ENCODE assay signal across 22 cellular contexts in the genomic region with DNA sequence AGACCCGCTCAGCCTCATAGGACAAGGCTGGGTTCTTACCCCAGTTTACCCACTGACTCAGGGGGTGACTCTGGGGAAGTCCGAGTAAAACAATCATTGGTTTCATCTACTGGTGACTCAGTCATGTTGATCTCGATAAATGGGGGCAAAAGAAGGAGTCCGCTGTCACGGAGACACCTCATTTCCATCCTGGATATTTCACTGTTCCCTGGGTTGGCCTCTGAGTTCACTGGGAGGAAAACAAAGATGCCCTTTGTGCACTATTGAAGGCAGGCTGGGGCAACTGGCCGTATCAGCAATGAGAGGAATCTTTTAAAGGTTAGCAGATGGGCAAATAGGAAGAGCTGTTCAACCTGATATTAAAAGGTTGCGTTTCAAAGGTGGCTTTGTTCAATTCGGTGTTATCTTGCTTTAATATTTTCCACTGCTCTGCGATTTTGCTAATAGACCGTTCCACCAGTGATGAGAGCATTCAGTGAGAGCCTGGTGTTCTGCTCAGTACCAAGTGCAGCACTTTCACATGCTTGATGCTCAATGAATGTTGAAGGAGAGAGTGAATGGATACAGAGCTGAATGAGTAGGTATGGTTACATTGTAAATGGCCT.
DNase-seq lines count a peak whose midpoint lies in the region; ATAC-seq, FAIRE-seq and TF ChIP-seq lines count a peak whose summit lies in the region.
"Had no signal": no experiment of that assay in that cellular context is flagged by ENCODE, and none has a peak within 500 bp of the region (broad histone marks: within the 10 kb centered on the region; RNA-seq: fewer than 3 reads in every experiment).

No MANE protein-coding gene starts in this region.

- BruUV-seq in HepG2 (replicated peaks; lab: Mats Ljungman, UMichigan): no TSS peak

- peak; percentile 99 for DNase-seq in HepG2 (ENCODE audit: low spot score)
- no peak for DNase-seq in right lobe of liver
- peak in 14 of 61 donors; percentile 2 to 39 (median 11) for DNase-seq in caudate nucleus (lab: John Stamatoyannopoulos, UW)
- DNase-seq in neural crest cell (ENCODE audit: low read depth, low spot score): peak; percentile 2
- DNase-seq in urothelium cell line (ENCODE audit: low spot score): peak; percentile 28
- DNase-seq in left ventricle myocardium superior: no peak
- DNase-seq in activated T-helper 2 cell treated with anti-CD3 and anti-CD28 coated beads, Interferon-gamma antibody, Interleukin-2, Interleukin-4, amounts not matched to agents 10 μg/mL and 5 μg/mL and 100 μg/mL, durations not matched to agents 14 hours and 24 hours and 36 hours (ENCODE audit: low spot score): no peak
- no peak for DNase-seq in RCC 7860 (ENCODE audit: low spot score)
- DNase-seq: BE2C; CD4-positive, alpha-beta memory T cell; DND-41; HCEC 1CT; KBM-7; NCI-H1436; NCI-H2029 treated with DMSO at 0.1 percent for 48 hours; NCI-H2171 treated with DMSO at 0.1 percent for 48 hours; NCI-H446 treated with DMSO at 0.1 percent for 48 hours; NCI-H774; PC-9 had no signal

- FAIRE-seq in HepG2 (lab: Jason Lieb, UNC) (peak; percentile 96), urothelium cell line (lab: Jason Lieb, UNC) (peak; percentile 9), RCC 7860 (lab: Jason Lieb, UNC) (no peak)
- FAIRE-seq: G401.6 had no signal

- TF ChIP-seq RAD21 in HepG2 (CRISPR knock-in tag; IDR thresholded peaks at IDR 0.05): no peak

- H3K4me3 Mint-ChIP-seq in neural crest cell: peak overlapping the region; percentile 48
- H3K4me3 Mint-ChIP-seq in activated T-helper 2 cell treated with anti-CD3 and anti-CD28 coated beads, Interferon-gamma antibody, Interleukin-2, Interleukin-4, amounts not matched to agents 10 μg/mL and 5 μg/mL and 100 μg/mL, durations not matched to agents 14 hours and 24 hours and 36 hours (ENCODE audit: low read depth): no peak overlapping the region
- H3K4me3 Mint-ChIP-seq: CD4-positive, alpha-beta memory T cell had no signal

- POLR2A ChIA-PET in HepG2 (lab: Yijun Ruan, JAX): interaction anchor here (1.0 to 2.2 kb wide), 13 partner anchors 9 to 152 kb away, joined by 3 to 14 read pairs (median 7); no protein-coding TSS in a partner anchor

- peaks cover 57% of the 10 kb centered on the region for H3K4me1 ChIP-seq in HepG2 (ENCODE audit: insufficient read depth, low read length)
- no peaks in the 10 kb centered on the region for H3K4me1 ChIP-seq in right lobe of liver
- H3K4me1 ChIP-seq: BE2C had no signal

- H3K4me1 Mint-ChIP-seq in neural crest cell: peaks cover 18% of the 10 kb centered on the region
- no peaks in the 10 kb centered on the region for H3K4me1 Mint-ChIP-seq in activated T-helper 2 cell treated with anti-CD3 and anti-CD28 coated beads, Interferon-gamma antibody, Interleukin-2, Interleukin-4, amounts not matched to agents 10 μg/mL and 5 μg/mL and 100 μg/mL, durations not matched to agents 14 hours and 24 hours and 36 hours (ENCODE audit: low read depth)
- H3K4me1 Mint-ChIP-seq: CD4-positive, alpha-beta memory T cell had no signal

- no peaks in the 10 kb centered on the region for H3K36me3 Mint-ChIP-seq in neural crest cell (ENCODE audit: low read depth)
- H3K36me3 Mint-ChIP-seq in activated T-helper 2 cell treated with anti-CD3 and anti-CD28 coated beads, Interferon-gamma antibody, Interleukin-2, Interleukin-4, amounts not matched to agents 10 μg/mL and 5 μg/mL and 100 μg/mL, durations not matched to agents 14 hours and 24 hours and 36 hours (ENCODE audit: low read depth): no peaks in the 10 kb centered on the region
- H3K36me3 Mint-ChIP-seq: CD4-positive, alpha-beta memory T cell had no signal

- CTCF ChIA-PET in HepG2 (lab: Yijun Ruan, JAX; ENCODE audit: low intra/inter-chr PET ratio, low total read pairs): no interaction called here

- no peak overlapping the region for H2AFZ ChIP-seq in HepG2 (ENCODE audit: low read length)
- H2AFZ ChIP-seq: PC-9 had no signal

- H3K27ac ChIP-seq in HepG2 (ENCODE audit: extremely low read length, insufficient read depth, low read length) (peak overlapping the region; percentile 96), right lobe of liver (no peak overlapping the region), caudate nucleus (ENCODE audit: low read depth, low read length) (peak overlapping the region; percentile 40)
- H3K27ac ChIP-seq: 22Rv1, PC-9 had no signal

- peak overlapping the region; percentile 95 for H3K9ac ChIP-seq in HepG2 (ENCODE audit: insufficient read depth, low read depth, low read length)

- peak; percentile 10; the same call in 1 of the 2 replicates for TF ChIP-seq CTCF in HepG2 (CRISPR knock-in tag; IDR thresholded peaks at IDR 0.05)
- TF ChIP-seq CTCF in right lobe of liver (IDR thresholded peaks at IDR 0.05): no peak
- no peak for TF ChIP-seq CTCF in neural crest cell (conservative IDR thresholded peaks at IDR 0.05)

- peak overlapping the region; percentile 89 for H3K4me2 ChIP-seq in HepG2 (ENCODE audit: low read depth, low read length)
- H3K4me2 ChIP-seq: PC-9 had no signal

- TF ChIP-seq POLR2A in HepG2 (IDR thresholded peaks at IDR 0.05; ENCODE audit: insufficient read depth in 1 of 2, low read depth in 2 of 2, low read length in 2 of 2): peak; percentile 67 to 95
- no peak for TF ChIP-seq POLR2A in right lobe of liver (IDR thresholded peaks at IDR 0.05)

- no peak overlapping the region for H3K27ac Mint-ChIP-seq in neural crest cell (ENCODE audit: unreplicated experiment)
- H3K27ac Mint-ChIP-seq in activated T-helper 2 cell treated with anti-CD3 and anti-CD28 coated beads, Interferon-gamma antibody, Interleukin-2, Interleukin-4, amounts not matched to agents 10 μg/mL and 5 μg/mL and 100 μg/mL, durations not matched to agents 14 hours and 24 hours and 36 hours: no peak overlapping the region
- H3K27ac Mint-ChIP-seq: CD4-positive, alpha-beta memory T cell had no signal

- in situ Hi-C loops in HepG2 (cut with HindIII; ENCODE audit: extremely low pct_ligation_motif_present, low pct_unique_long_range_greater_than_20kb): no loop called here

- H3K9me3 ChIP-seq in HepG2 (ENCODE audit: low read length): no peaks in the 10 kb centered on the region
- H3K9me3 ChIP-seq in right lobe of liver: no peaks in the 10 kb centered on the region
- H3K9me3 ChIP-seq: BE2C had no signal

- WGBS in HepG2 (ENCODE audit: low lambda C conversion rate): 1% methylated on average over 9 of the region's 10 CpGs
- 64% methylated on average over 9 of the region's 10 CpGs for WGBS in right lobe of liver (ENCODE audit: insufficient coverage, low coverage, low lambda C conversion rate, missing lambda C conversion rate)

- H4K20me1 ChIP-seq in HepG2 (ENCODE audit: insufficient read depth, low read length): no peaks in the 10 kb centered on the region

- TF ChIP-seq EP300 in HepG2 (IDR thresholded peaks at IDR 0.05; ENCODE audit: low read depth in 2 of 2, low read length in 2 of 2) (peak; percentile 83 to 88; a peak in 3 of 4 replicates), HepG2 (CRISPR knock-in tag; IDR thresholded peaks at IDR 0.05; ENCODE audit: borderline replicate concordance) (peak; percentile 90)

- intact Hi-C loops in HepG2 (cut with micrococcal nuclease; ENCODE audit: unreplicated experiment): loop anchor here (1.0 to 2.0 kb wide), 5 partner anchors 17 to 429 kb away; no protein-coding TSS in a partner anchor
- intact Hi-C loops in right lobe of liver (cut with DNase I): no loop called here
- intact Hi-C loops in left ventricle myocardium superior (cut with micrococcal nuclease): no loop called here
- intact Hi-C loops in activated T-helper 2 cell treated with anti-CD3 and anti-CD28 coated beads, Interferon-gamma antibody, Interleukin-2, Interleukin-4, amounts not matched to agents 10 μg/mL and 5 μg/mL and 100 μg/mL, durations not matched to agents 14 hours and 24 hours and 36 hours (cut with micrococcal nuclease): no loop called here

- peaks cover 3% of the 10 kb centered on the region for H3K9me3 Mint-ChIP-seq in neural crest cell
- H3K9me3 Mint-ChIP-seq in activated T-helper 2 cell treated with anti-CD3 and anti-CD28 coated beads, Interferon-gamma antibody, Interleukin-2, Interleukin-4, amounts not matched to agents 10 μg/mL and 5 μg/mL and 100 μg/mL, durations not matched to agents 14 hours and 24 hours and 36 hours: no peaks in the 10 kb centered on the region
- H3K9me3 Mint-ChIP-seq: CD4-positive, alpha-beta memory T cell had no signal

- H3K27me3 ChIP-seq in HepG2 (ENCODE audit: control insufficient read depth in 1 of 2, insufficient read depth in 2 of 2, low read length in 2 of 2): no peaks in the 10 kb centered on the region
- no peaks in the 10 kb centered on the region for H3K27me3 ChIP-seq in right lobe of liver
- H3K27me3 ChIP-seq: BE2C had no signal

- H3K27me3 Mint-ChIP-seq in neural crest cell (ENCODE audit: low read depth): no peaks in the 10 kb centered on the region
- H3K27me3 Mint-ChIP-seq in activated T-helper 2 cell treated with anti-CD3 and anti-CD28 coated beads, Interferon-gamma antibody, Interleukin-2, Interleukin-4, amounts not matched to agents 10 μg/mL and 5 μg/mL and 100 μg/mL, durations not matched to agents 14 hours and 24 hours and 36 hours (ENCODE audit: low read depth): no peaks in the 10 kb centered on the region

- no peaks in the 10 kb centered on the region for H3K79me2 ChIP-seq in HepG2 (ENCODE audit: insufficient read depth, low read length)

- ATAC-seq in HepG2 (peak; percentile 97), right lobe of liver (no peak), left ventricle myocardium superior (no peak)
- ATAC-seq: Right ventricle myocardium inferior had no signal

- H3K4me3 ChIP-seq in HepG2 (replicated peaks in 1 of 3; ENCODE audit: insufficient read depth in 1 of 3, low read depth in 2 of 3, low read length in 3 of 3) (peak overlapping the region; percentile 29 to 49 (median 48); a peak in 5 of 6 replicates), right lobe of liver (no peak overlapping the region)
- H3K4me3 ChIP-seq: PC-9 had no signal

- no peaks in the 10 kb centered on the region; a peak in 1 of 5 replicates for H3K36me3 ChIP-seq in HepG2 (replicated peaks in 1 of 2; ENCODE audit: control insufficient read depth in 1 of 2, insufficient read depth in 2 of 2, low read length in 2 of 2)
- H3K36me3 ChIP-seq in right lobe of liver: no peaks in the 10 kb centered on the region
- H3K36me3 ChIP-seq: BE2C had no signal

TF ChIP-seq in HepG2, 621 proteins besides CTCF, POLR2A, EP300 and RAD21 (continues in another document):
- peak; percentile 8; the same call in 1 of the 2 replicates for TF ChIP-seq SIX1 (CRISPR knock-in tag; IDR thresholded peaks at IDR 0.05; ENCODE audit: borderline replicate concordance)
- no peak for TF ChIP-seq NPAS2 (CRISPR knock-in tag; IDR thresholded peaks at IDR 0.05; ENCODE audit: borderline replicate concordance)
- no peak for TF ChIP-seq ZBTB1 (CRISPR knock-in tag; IDR thresholded peaks at IDR 0.05; ENCODE audit: borderline replicate concordance)

Comparison
In these comparisons a context has a peak if more than half of its experiments do, and no peak if none do; other contexts are left out.
1. DNase-seq: peak in HepG2 (single experiment), neural crest cell (single experiment) and urothelium cell line (single experiment); none in right lobe of liver (0 of 3), left ventricle myocardium superior (single experiment), activated T-helper 2 cell treated with anti-CD3 and anti-CD28 coated beads, Interferon-gamma antibody, Interleukin-2, Interleukin-4, amounts not matched to agents 10 μg/mL and 5 μg/mL and 100 μg/mL, durations not matched to agents 14 hours and 24 hours and 36 hours (single experiment) and RCC 7860 (single experiment).
2. H3K27ac ChIP-seq: peak in HepG2 (single experiment) and caudate nucleus (single experiment); none in right lobe of liver (0 of 3).
3. H3K4me3 ChIP-seq: peak in HepG2 (3 of 3); none in right lobe of liver (0 of 3).